In the genomic region with DNA sequence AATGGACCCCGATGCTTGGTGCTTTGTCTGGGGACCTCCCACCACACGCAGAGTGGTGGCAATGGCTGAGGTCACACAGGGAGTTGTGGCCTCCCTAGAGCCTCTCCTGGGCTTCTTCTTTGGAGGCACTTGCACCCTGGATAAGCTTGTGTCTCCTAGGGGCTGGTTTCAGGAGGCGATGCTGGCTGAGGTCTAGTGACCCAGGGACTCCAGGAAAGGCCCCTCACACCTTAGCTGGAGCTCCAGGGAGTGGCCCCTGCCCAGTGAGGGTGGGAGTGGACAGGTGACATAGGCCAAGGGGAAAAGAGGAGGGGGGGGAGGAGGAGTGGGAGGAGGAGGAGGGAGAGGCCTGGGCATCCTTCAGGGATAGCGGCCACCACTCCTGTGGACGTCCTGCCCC, we compare ENCODE assay signal across 35 cellular contexts. TPM values are rescaled to one million over a fixed set of nuclear protein-coding genes. Genes with fewer than 3 reads are reported as not detected.
"Had no signal": no experiment of that assay in that cellular context is flagged by ENCODE, and none has a peak within 500 bp of the region (broad histone marks: within the 10 kb centered on the region; RNA-seq: fewer than 3 reads in every experiment).

No MANE protein-coding gene starts in this region.

- H3K27ac Mint-ChIP-seq: effector memory CD8-positive, alpha-beta T cell; mesothelial cell of epicardium; naive thymus-derived CD4-positive, alpha-beta T cell; nephron; neural progenitor cell; stimulated activated memory B cell treated with anti-CD40 and anti-IgM and Interleukin-4, amounts not matched to agents 10 μg/mL and 1 μg/mL and 100 μg/mL, for 72 hours had no signal

- H3K9me3 Mint-ChIP-seq: effector memory CD8-positive, alpha-beta T cell; mesothelial cell of epicardium; nephron; neural progenitor cell; stimulated activated memory B cell treated with anti-CD40 and anti-IgM and Interleukin-4, amounts not matched to agents 10 μg/mL and 1 μg/mL and 100 μg/mL, for 72 hours had no signal

- H2AFZ ChIP-seq: neural progenitor cell had no signal

- H3K36me3 ChIP-seq: esophagus squamous epithelium, heart right ventricle, left lung, neural progenitor cell, ovary, sigmoid colon, tibial artery, upper lobe of left lung, vagina had no signal

- H3K9ac ChIP-seq: neural progenitor cell had no signal

- H3K4me1 Mint-ChIP-seq: nephron had no signal

- H3K27me3 ChIP-seq: left lung, neural progenitor cell, ovary, sigmoid colon, testis, upper lobe of left lung, vagina had no signal

- H3K4me3 ChIP-seq: esophagus squamous epithelium, heart right ventricle, left lung, mucosa of descending colon, neural progenitor cell, ovary, psoas muscle, sigmoid colon, testis, tibial artery, upper lobe of left lung, vagina had no signal

- H3K4me3 Mint-ChIP-seq: effector memory CD8-positive, alpha-beta T cell; mesothelial cell of epicardium; naive thymus-derived CD4-positive, alpha-beta T cell; nephron; neural progenitor cell; stimulated activated memory B cell treated with anti-CD40 and anti-IgM and Interleukin-4, amounts not matched to agents 10 μg/mL and 1 μg/mL and 100 μg/mL, for 72 hours had no signal

- H3K27ac ChIP-seq: esophagus squamous epithelium, heart right ventricle, left lung, neural progenitor cell, ovary, psoas muscle, sigmoid colon, testis, tibial artery, upper lobe of left lung, vagina had no signal

- H3K4me2 ChIP-seq: neural progenitor cell had no signal

- DNase-seq: cortex of kidney; effector memory CD8-positive, alpha-beta T cell; erythroblast; esophagus squamous epithelium; foreskin melanocyte; glutamatergic neuron; heart right ventricle; hippocampal formation; left cardiac atrium; mesenchymal stem cell; mucosa of descending colon; naive thymus-derived CD4-positive, alpha-beta T cell; nucleus accumbens; ovary; psoas muscle; right cardiac atrium; sigmoid colon; stimulated activated CD4-positive, alpha-beta T cell treated with anti-CD3 and anti-CD28 coated beads, Interleukin-4, amount 100 ng/mL, for 4 hours; stimulated activated naive CD8-positive, alpha-beta T cell treated with anti-CD3 and anti-CD28 coated beads, Interleukin-15, Interleukin-2, amounts not matched to agents 100 U/mL and 50 U/mL, for 24 hours; substantia nigra; testis; tibial artery had no signal

- ATAC-seq: effector memory CD8-positive, alpha-beta T cell; heart right ventricle; left cardiac atrium; left lung; mucosa of descending colon; naive thymus-derived CD4-positive, alpha-beta T cell; stimulated activated memory B cell treated with anti-CD40 and anti-IgM and Interleukin-4, amounts not matched to agents 10 μg/mL and 1 μg/mL and 100 μg/mL, for 72 hours; stimulated activated naive CD8-positive, alpha-beta T cell treated with anti-CD3 and anti-CD28 coated beads, Interleukin-15, Interleukin-2, amounts not matched to agents 100 U/mL and 50 U/mL, for 24 hours had no signal

- H3K36me3 Mint-ChIP-seq: mesothelial cell of epicardium; naive thymus-derived CD4-positive, alpha-beta T cell; neural progenitor cell; stimulated activated memory B cell treated with anti-CD40 and anti-IgM and Interleukin-4, amounts not matched to agents 10 μg/mL and 1 μg/mL and 100 μg/mL, for 72 hours had no signal

- H3K9me3 ChIP-seq: esophagus squamous epithelium, heart right ventricle, left lung, mucosa of descending colon, ovary, psoas muscle, sigmoid colon, testis, tibial artery, upper lobe of left lung, vagina had no signal

- H3K4me1 ChIP-seq: esophagus squamous epithelium, heart right ventricle, left lung, neural progenitor cell, psoas muscle, sigmoid colon, testis, tibial artery, upper lobe of left lung, vagina had no signal

RNA-seq across cellular contexts. Expression of gene IGLL1, which starts 0.8 kb away (rescaled TPM):
- total RNA-seq: dermis microvascular lymphatic vessel endothelial cell, esophagus squamous epithelium, heart right ventricle, kidney epithelial cell, left cardiac atrium, left lung, lower leg skin, lung microvascular endothelial cell, mesothelial cell of epicardium, mucosa of descending colon, psoas muscle, renal cortical epithelial cell, right cardiac atrium, sigmoid colon, skeletal muscle tissue, upper lobe of left lung, vagina had no signal
- polyA plus RNA-seq: heart right ventricle; naive thymus-derived CD4-positive, alpha-beta T cell; ovary; psoas muscle; right cardiac atrium; sigmoid colon had no signal

RNA-seq across cellular contexts. Expression of gene DRICH1, which starts 52.8 kb away (rescaled TPM):
- total RNA-seq: dermis microvascular lymphatic vessel endothelial cell, heart right ventricle, kidney epithelial cell, left cardiac atrium, lung microvascular endothelial cell, vagina had no signal
- polyA plus RNA-seq: naive thymus-derived CD4-positive, alpha-beta T cell had no signal
